ENCODE assay signal across 1 cellular context in genomic region chr10:6275022-6275997, GRCh38.
TF ChIP-seq lines count a peak whose summit lies in the region.

No MANE protein-coding gene starts in this region.

TF ChIP-seq in SK-N-SH, 30 proteins besides CTCF, POLR2A, EP300 and RAD21 (continued from another document):
- TF ChIP-seq PBX3 (IDR thresholded peaks at IDR 0.05) (peak; percentile 61), MXI1 (IDR thresholded peaks at IDR 0.05; ENCODE audit: low read depth, low read length) (no peak), CHD2 (IDR thresholded peaks at IDR 0.05; ENCODE audit: low read length, partially characterized antibody) (no peak), IRF3 (IDR thresholded peaks at IDR 0.05; ENCODE audit: low read depth, low read length) (no peak), RFX5 (IDR thresholded peaks at IDR 0.05; ENCODE audit: low read length) (no peak), MEF2A (IDR thresholded peaks at IDR 0.05; ENCODE audit: borderline replicate concordance, low read depth) (no peak), ELF1 (IDR thresholded peaks at IDR 0.05) (peak; percentile 89), SIN3A (IDR thresholded peaks at IDR 0.05; ENCODE audit: borderline replicate concordance, low read depth, low read length) (peak; percentile 72; the same call in 1 of the 2 replicates), YY1 (IDR thresholded peaks at IDR 0.05; ENCODE audit: low read depth) (peak; percentile 80), USF1 (IDR thresholded peaks at IDR 0.05; ENCODE audit: borderline replicate concordance, low read depth) (peak; percentile 44; the same call in 1 of the 2 replicates), RCOR1 (IDR thresholded peaks at IDR 0.05; ENCODE audit: low read length) (no peak)
TF ChIP-seq in SK-N-SH: peak in this region for 14.
